Comparison of ENCODE assay signal across 26 cellular contexts in the genomic region with DNA sequence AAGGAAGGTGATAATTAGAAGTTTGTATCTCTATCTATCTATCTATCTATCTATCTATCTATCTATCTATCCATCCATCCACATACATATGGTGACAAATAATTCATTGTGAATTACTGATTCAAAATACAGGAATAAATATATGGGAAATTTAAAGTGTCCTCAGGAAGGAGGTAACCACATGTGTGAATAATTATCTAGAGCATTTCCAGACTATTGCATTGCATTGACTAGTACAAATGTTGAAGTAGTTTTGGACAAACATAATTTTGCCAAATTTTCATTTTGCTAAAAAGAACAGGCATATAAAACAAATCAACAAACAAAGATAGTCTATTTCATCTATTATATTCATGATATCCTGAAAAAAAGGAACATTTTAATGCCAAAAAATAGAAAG.
A peak's percentile ranks its signal among the peaks of the same experiment; 100 is the strongest.
DNase-seq lines count a peak whose midpoint lies in the region; ATAC-seq and TF ChIP-seq lines count a peak whose summit lies in the region.
"Had no signal": no experiment of that assay in that cellular context is flagged by ENCODE, and none has a peak within 500 bp of the region (broad histone marks: within the 10 kb centered on the region; RNA-seq: fewer than 3 reads in every experiment).

No MANE protein-coding gene starts in this region.

- POLR2A ChIA-PET in CD8-positive, alpha-beta T cell (lab: Charles Lee) = no interaction called here

- peaks cover 9% of the 10 kb centered on the region for H3K36me3 ChIP-seq in CD8-positive, alpha-beta T cell (ENCODE audit: insufficient read depth, low read length)

- H3K36me3 Mint-ChIP-seq in CD8-positive, alpha-beta T cell = peaks cover 82% of the 10 kb centered on the region
- peaks cover 63% of the 10 kb centered on the region for H3K36me3 Mint-ChIP-seq in stimulated activated effector memory CD8-positive, alpha-beta T cell treated with anti-CD3 and anti-CD28 coated beads, Interleukin-12 subunit alpha, Interleukin-12 subunit beta, amount 100 ng/mL, for 72 hours

- no peak overlapping the region for H3K4me3 ChIP-seq in CD8-positive, alpha-beta T cell (ENCODE audit: low read depth, low read length)
- no peak overlapping the region for H3K4me3 ChIP-seq in fibroblast of the aortic adventitia (ENCODE audit: low read depth, low read length)
- H3K4me3 ChIP-seq: body of pancreas had no signal

- no peaks in the 10 kb centered on the region for H3K9me3 ChIP-seq in CD8-positive, alpha-beta T cell (ENCODE audit: low read length)
- H3K9me3 ChIP-seq: body of pancreas had no signal

- CTCF ChIA-PET in CD8-positive, alpha-beta T cell (lab: Charles Lee) = interaction anchor here (2.8 kb wide), 1 partner anchor 372 kb away, joined by 14 read pairs; no protein-coding TSS in a partner anchor

- no peak for ATAC-seq in CD8-positive, alpha-beta T cell
- ATAC-seq in stimulated activated effector memory CD8-positive, alpha-beta T cell treated with anti-CD3 and anti-CD28 coated beads, Interleukin-12 subunit alpha, Interleukin-12 subunit beta, amount 100 ng/mL, for 72 hours = no peak
- ATAC-seq in GM21526 (IDR thresholded peaks at IDR 0.05; ENCODE audit: low FRiP score, unreplicated experiment) (no peak), GM18909 (IDR thresholded peaks at IDR 0.05; ENCODE audit: poor library complexity, unreplicated experiment) (no peak)
- ATAC-seq: activated naive CD8-positive, alpha-beta T cell treated with anti-CD3 and anti-CD28 coated beads, Interleukin-2, amount 50 U/mL, for 24 hours had no signal

- DNase-seq in CD8-positive, alpha-beta T cell = no peak
- DNase-seq in fibroblast of the aortic adventitia (ENCODE audit: low read depth) = peak; percentile 22
- no peak for DNase-seq in stimulated activated effector memory CD8-positive, alpha-beta T cell treated with anti-CD3 and anti-CD28 coated beads, Interleukin-12 subunit alpha, Interleukin-12 subunit beta, amount 100 ng/mL, for 72 hours (ENCODE audit: low spot score in 2 of 2)
- DNase-seq in SHP77 (lab: John Stamatoyannopoulos, UW) = no peak
- DNase-seq: activated CD4-positive, alpha-beta memory T cell treated with anti-CD3 and anti-CD28 coated beads, Interleukin-2, amount 10 ng/mL, durations not matched to agents 7 days and 5 days; activated CD4-positive, alpha-beta T cell treated with anti-CD3 and anti-CD28 coated beads for 1 hour; activated effector memory CD4-positive, alpha-beta T cell treated with anti-CD3 and anti-CD28 coated beads, Interleukin-2, amount 50 U/mL, for 16 hours; activated naive CD8-positive, alpha-beta T cell treated with anti-CD3 and anti-CD28 coated beads, Interleukin-2, amount 50 U/mL, for 24 hours; DMS 273 treated with DMSO at 0.1 percent for 48 hours; EL; GOT3; NCI-H1417 treated with DMSO at 0.1 percent for 48 hours; NCI-H2081 treated with DMSO at 0.1 percent for 48 hours; NCI-H345; NCI-H748 treated with DMSO at 0.1 percent for 48 hours; small intestine; stimulated activated CD8-positive, alpha-beta memory T cell treated with anti-CD3 and anti-CD28 coated beads, Interleukin-4, amount 100 ng/mL, for 48 hours; T-helper 1 cell had no signal

- H3K9me3 Mint-ChIP-seq in CD8-positive, alpha-beta T cell = no peaks in the 10 kb centered on the region
- no peaks in the 10 kb centered on the region for H3K9me3 Mint-ChIP-seq in stimulated activated effector memory CD8-positive, alpha-beta T cell treated with anti-CD3 and anti-CD28 coated beads, Interleukin-12 subunit alpha, Interleukin-12 subunit beta, amount 100 ng/mL, for 72 hours
- H3K9me3 Mint-ChIP-seq: activated CD4-positive, alpha-beta memory T cell treated with anti-CD3 and anti-CD28 coated beads, Interleukin-2, amount 10 ng/mL, durations not matched to agents 7 days and 5 days; activated naive CD8-positive, alpha-beta T cell treated with anti-CD3 and anti-CD28 coated beads, Interleukin-2, amount 50 U/mL, for 24 hours; CD14-positive monocyte; HFFc6; type B pancreatic cell had no signal

- peaks cover 3% of the 10 kb centered on the region for H3K4me1 Mint-ChIP-seq in CD8-positive, alpha-beta T cell (ENCODE audit: low read depth)
- peaks cover 18% of the 10 kb centered on the region for H3K4me1 Mint-ChIP-seq in stimulated activated effector memory CD8-positive, alpha-beta T cell treated with anti-CD3 and anti-CD28 coated beads, Interleukin-12 subunit alpha, Interleukin-12 subunit beta, amount 100 ng/mL, for 72 hours

- H3K27ac Mint-ChIP-seq in CD8-positive, alpha-beta T cell = peak overlapping the region; percentile 67
- peak overlapping the region; percentile 81 for H3K27ac Mint-ChIP-seq in stimulated activated effector memory CD8-positive, alpha-beta T cell treated with anti-CD3 and anti-CD28 coated beads, Interleukin-12 subunit alpha, Interleukin-12 subunit beta, amount 100 ng/mL, for 72 hours
- H3K27ac Mint-ChIP-seq: activated CD4-positive, alpha-beta memory T cell treated with anti-CD3 and anti-CD28 coated beads, Interleukin-2, amount 10 ng/mL, durations not matched to agents 7 days and 5 days; activated naive CD8-positive, alpha-beta T cell treated with anti-CD3 and anti-CD28 coated beads, Interleukin-2, amount 50 U/mL, for 24 hours; type B pancreatic cell had no signal

- intact Hi-C loops in CD8-positive, alpha-beta T cell (cut with DNase I, micrococcal nuclease) = no loop called here

- no peak overlapping the region for H3K4me3 Mint-ChIP-seq in CD8-positive, alpha-beta T cell
- no peak overlapping the region for H3K4me3 Mint-ChIP-seq in stimulated activated effector memory CD8-positive, alpha-beta T cell treated with anti-CD3 and anti-CD28 coated beads, Interleukin-12 subunit alpha, Interleukin-12 subunit beta, amount 100 ng/mL, for 72 hours
- H3K4me3 Mint-ChIP-seq: activated CD4-positive, alpha-beta memory T cell treated with anti-CD3 and anti-CD28 coated beads, Interleukin-2, amount 10 ng/mL, durations not matched to agents 7 days and 5 days; activated naive CD8-positive, alpha-beta T cell treated with anti-CD3 and anti-CD28 coated beads, Interleukin-2, amount 50 U/mL, for 24 hours; CD14-positive monocyte; HFFc6; type B pancreatic cell had no signal

- H3K27ac ChIP-seq in CD8-positive, alpha-beta T cell (ENCODE audit: low read depth, low read length) = no peak overlapping the region
- H3K27ac ChIP-seq in VCaP = peak overlapping the region; percentile 24; the same call in 1 of the 2 replicates
- H3K27ac ChIP-seq: HL-60 had no signal

- no peaks in the 10 kb centered on the region for H3K27me3 ChIP-seq in CD8-positive, alpha-beta T cell (ENCODE audit: insufficient read depth, low read length)
- H3K27me3 ChIP-seq: body of pancreas had no signal

- H3K27me3 Mint-ChIP-seq in CD8-positive, alpha-beta T cell (ENCODE audit: low read depth) = no peaks in the 10 kb centered on the region
- H3K27me3 Mint-ChIP-seq: activated CD4-positive, alpha-beta memory T cell treated with anti-CD3 and anti-CD28 coated beads, Interleukin-2, amount 10 ng/mL, durations not matched to agents 7 days and 5 days; activated naive CD8-positive, alpha-beta T cell treated with anti-CD3 and anti-CD28 coated beads, Interleukin-2, amount 50 U/mL, for 24 hours; type B pancreatic cell had no signal

- TF ChIP-seq CTCF in CD8-positive, alpha-beta T cell (IDR thresholded peaks at IDR 0.05) = no peak
- no peak for TF ChIP-seq CTCF in VCaP (conservative IDR thresholded peaks at IDR 0.05)
- no peak for TF ChIP-seq CTCF in fibroblast of the aortic adventitia (IDR thresholded peaks at IDR 0.05; ENCODE audit: insufficient read depth, low read length)

- H3K4me1 ChIP-seq in CD8-positive, alpha-beta T cell (ENCODE audit: insufficient read depth, low read length) = no peaks in the 10 kb centered on the region
